ENCODE assay signal across 15 cellular contexts in genomic region chr11:130737041-130737830, GRCh38.
DNase-seq lines count a peak whose midpoint lies in the region; ATAC-seq and TF ChIP-seq lines count a peak whose summit lies in the region.
"Had no signal": no experiment of that assay in that cellular context is flagged by ENCODE, and none has a peak within 500 bp of the region (broad histone marks: within the 10 kb centered on the region; RNA-seq: fewer than 3 reads in every experiment).

No MANE protein-coding gene starts in this region.

- H3K4me1 ChIP-seq in GM23248 (ENCODE audit: insufficient read depth) (peaks cover 24% of the 10 kb centered on the region), OCI-LY7 (ENCODE audit: insufficient read depth, low read length, poor library complexity, severe bottlenecking) (peaks cover 4% of the 10 kb centered on the region)

- 81 to 90% methylated on average over 5 of the region's 5 CpGs for WGBS in GM23248 (ENCODE audit: low coverage in 1 of 2, low lambda C conversion rate in 2 of 2, missing lambda C conversion rate in 2 of 2), 2 experiments

- no peaks in the 10 kb centered on the region for H3K27me3 ChIP-seq in GM23248 (replicated peaks; ENCODE audit: insufficient read depth)
- H3K27me3 ChIP-seq: upper lobe of left lung had no signal

- peaks cover 27% of the 10 kb centered on the region; the same call in 1 of the 2 replicates for H3F3A ChIP-seq in GM23248 (ENCODE audit: insufficient read depth)

- H3K4me2 ChIP-seq in GM23248 (ENCODE audit: unreplicated experiment) (peak overlapping the region; percentile 64), OCI-LY7 (ENCODE audit: low read length) (no peak overlapping the region)

- peak overlapping the region; percentile 71 for H3K27ac ChIP-seq in GM23248
- H3K27ac ChIP-seq in OCI-LY7 (ENCODE audit: low read depth, low read length, poor library complexity, severe bottlenecking) = no peak overlapping the region
- H3K27ac ChIP-seq: upper lobe of left lung had no signal

- no peaks in the 10 kb centered on the region for H4K20me1 ChIP-seq in GM23248 (ENCODE audit: insufficient read depth)
- H4K20me1 ChIP-seq in OCI-LY7 (ENCODE audit: insufficient read depth, low read length) = no peaks in the 10 kb centered on the region

- POLR2A ChIA-PET in OCI-LY7 (lab: Charles Lee) = no interaction called here
- POLR2A ChIA-PET in HEK293T (lab: Yijun Ruan, JAX) = no interaction called here

- H3K9ac ChIP-seq in GM23248 = no peak overlapping the region

- CTCF ChIA-PET in OCI-LY7 (lab: Charles Lee; ENCODE audit: unreplicated experiment) (no interaction called here), HEK293T (lab: Yijun Ruan, JAX) (no interaction called here)

- TF ChIP-seq CTCF in OCI-LY7 (conservative IDR thresholded peaks at IDR 0.05; ENCODE audit: low read length) (no peak), fibroblast of the aortic adventitia (IDR thresholded peaks at IDR 0.05; ENCODE audit: insufficient read depth, low read length) (no peak)

- ATAC-seq in GM21576 (IDR thresholded peaks at IDR 0.05; ENCODE audit: unreplicated experiment) = no peak
- ATAC-seq: activated T-helper 17 cell treated with anti-CD3 and anti-CD28 coated beads, Interleukin-2, amount 50 U/mL, for 72 hours had no signal

- H3K4me3 ChIP-seq in GM23248 (peak overlapping the region; percentile 7; the same call in 1 of the 2 replicates), OCI-LY7 (ENCODE audit: low read depth, low read length, poor library complexity, severe bottlenecking) (no peak overlapping the region), fibroblast of the aortic adventitia (ENCODE audit: low read depth, low read length) (no peak overlapping the region)
- H3K4me3 ChIP-seq: upper lobe of left lung had no signal

- BruUV-seq in OCI-LY7 (replicated peaks; lab: Mats Ljungman, UMichigan) = no TSS peak

- in situ Hi-C loops in GM23248 (cut with MboI) = no loop called here

- DNase-seq in GM23248 = no peak
- no peak for DNase-seq in OCI-LY7 (ENCODE audit: low spot score)
- peak; percentile 44 for DNase-seq in fibroblast of the aortic adventitia (ENCODE audit: low read depth)
- DNase-seq in retina = peak; percentile 39
- DNase-seq in epidermal melanocyte (ENCODE audit: insufficient read length, low spot score) = no peak
- DNase-seq in HEK293T (ENCODE audit: extremely low spot score) = no peak
- DNase-seq in occipital lobe (lab: John Stamatoyannopoulos, UW) = no peak
- DNase-seq: CD4-positive, alpha-beta T cell; effector CD8-positive, alpha-beta T cell; GF-D8; NCI-H774; stimulated activated CD4-positive, alpha-beta T cell treated with anti-CD3 and anti-CD28 coated beads, Interleukin-4, amount 100 ng/mL, for 4 hours had no signal

- no peak overlapping the region for H2AFZ ChIP-seq in GM23248
- H2AFZ ChIP-seq in OCI-LY7 (ENCODE audit: low read length) = peak overlapping the region; percentile 29; the same call in 1 of the 2 replicates

- H3K9me3 ChIP-seq in GM23248 (ENCODE audit: low read depth) = peaks cover 11% of the 10 kb centered on the region
- H3K9me3 ChIP-seq in OCI-LY7 (ENCODE audit: low read length) = peaks cover 14% of the 10 kb centered on the region; the same call in 1 of the 2 replicates

- intact Hi-C loops in OCI-LY7 (cut with micrococcal nuclease; ENCODE audit: unreplicated experiment) = no loop called here

- H3K9me2 ChIP-seq in GM23248 (ENCODE audit: insufficient read depth) = no peaks in the 10 kb centered on the region
- no peaks in the 10 kb centered on the region for H3K9me2 ChIP-seq in OCI-LY7 (ENCODE audit: insufficient read depth, low read length)

- H3K36me3 ChIP-seq in GM23248 (ENCODE audit: low read depth) (no peaks in the 10 kb centered on the region), OCI-LY7 (ENCODE audit: insufficient read depth, low read length) (no peaks in the 10 kb centered on the region)
- H3K36me3 ChIP-seq: upper lobe of left lung had no signal

- H3K79me2 ChIP-seq in GM23248 (ENCODE audit: insufficient read depth) = no peaks in the 10 kb centered on the region
- H3K79me2 ChIP-seq in OCI-LY7 (ENCODE audit: insufficient read depth, low read depth, low read length) = no peaks in the 10 kb centered on the region

TF ChIP-seq in HEK293T, 16 proteins besides CTCF, POLR2A, EP300 and RAD21:
- TF ChIP-seq LEF1 (IDR thresholded peaks at IDR 0.05; ENCODE audit: borderline replicate concordance) (no peak), HDGF (IDR thresholded peaks at IDR 0.05; ENCODE audit: borderline replicate concordance) (no peak), FOXA1 (IDR thresholded peaks at IDR 0.05) (no peak), ARNT (IDR thresholded peaks at IDR 0.05) (no peak), TARDBP (IDR thresholded peaks at IDR 0.05) (no peak), BHLHE40 (IDR thresholded peaks at IDR 0.05; ENCODE audit: borderline replicate concordance) (no peak), NFRKB (IDR thresholded peaks at IDR 0.05) (no peak), ELF4 (IDR thresholded peaks at IDR 0.05) (no peak), CTBP1 (IDR thresholded peaks at IDR 0.05; ENCODE audit: borderline replicate concordance) (no peak), PKNOX1 (IDR thresholded peaks at IDR 0.05) (no peak), SUZ12 (IDR thresholded peaks at IDR 0.05) (no peak), FOXM1 (IDR thresholded peaks at IDR 0.05; ENCODE audit: borderline replicate concordance) (no peak), L3MBTL2 (conservative IDR thresholded peaks at IDR 0.05) (no peak)

Comparison
In these comparisons a context has a peak if more than half of its experiments do, and no peak if none do; other contexts are left out.
1. DNase-seq: peak in fibroblast of the aortic adventitia (single experiment) and retina (single experiment); none in GM23248 (single experiment), OCI-LY7 (single experiment), epidermal melanocyte (single experiment), HEK293T (single experiment) and occipital lobe (single experiment).